In genomic region chr17:44198721-44199552, GRCh38 we compare ENCODE assay signal across 8 cellular contexts. TPM values are rescaled to one million over a fixed set of nuclear protein-coding genes. Genes with fewer than 3 reads are reported as not detected.
A peak's percentile ranks its signal among the peaks of the same experiment; 100 is the strongest.
DNase-seq lines count a peak whose midpoint lies in the region; ATAC-seq, FAIRE-seq and TF ChIP-seq lines count a peak whose summit lies in the region.

No MANE protein-coding gene starts in this region.

- H3K27ac Mint-ChIP-seq in Calu3 (ENCODE audit: unreplicated experiment), result peak overlapping the region; percentile 67

- no peaks in the 10 kb centered on the region for H3K9me3 Mint-ChIP-seq in Calu3 (ENCODE audit: low read depth, unreplicated experiment)

- H3K27me3 Mint-ChIP-seq in Calu3 (ENCODE audit: unreplicated experiment), result no peaks in the 10 kb centered on the region

- H3K4me3 ChIP-seq in HUES48 (ENCODE audit: low read depth, low read length) (peak overlapping the region; percentile 92), K562 (peak overlapping the region; percentile 79), iPS-11a (ENCODE audit: low read depth, low read length) (peak overlapping the region; percentile 81), gastrocnemius medialis (peak overlapping the region; percentile 82 to 96 (median 86))

- H2AFZ ChIP-seq in K562 (ENCODE audit: low read depth, low read length), result peak overlapping the region; percentile 42

- POLR2A ChIA-PET in K562 (lab: Yijun Ruan, JAX), result interaction anchor here (0.6 to 2.4 kb wide), 7 partner anchors 10 to 191 kb away, joined by 3 to 14 read pairs (median 5); partner anchors contain the start of genes ITGA2B and TMUB2

- H3K9me1 ChIP-seq in K562 (ENCODE audit: control insufficient read depth, insufficient read depth, low read length), result no peaks in the 10 kb centered on the region

- H3K4me2 ChIP-seq in K562 (ENCODE audit: insufficient read depth, low read length), result peak overlapping the region; percentile 91

- ATAC-seq in GM21381 (IDR thresholded peaks at IDR 0.05; ENCODE audit: unreplicated experiment) (peak; percentile 22), K562 (peak; percentile 22), gastrocnemius medialis (peak; percentile 46 to 53)

- CTCF ChIA-PET in Calu3 (lab: Charles Lee), result interaction anchor here (0.6 to 1.9 kb wide), 5 partner anchors 12 to 237 kb away, joined by 3 to 10 read pairs (median 4); partner anchors contain the start of genes GRN and TMUB2
- CTCF ChIA-PET in K562 (lab: Yijun Ruan, JAX; ENCODE audit: low intra/inter-chr PET ratio), result interaction anchor here (1.1 kb wide), 1 partner anchor 11 kb away, joined by 3 read pairs; no protein-coding TSS in a partner anchor

- BruUV-seq in Calu3 (replicated peaks; lab: Mats Ljungman, UMichigan) (no TSS peak), K562 (replicated peaks; lab: Mats Ljungman, UMichigan) (no TSS peak)

- H3K4me3 Mint-ChIP-seq in Calu3 (ENCODE audit: low read depth, unreplicated experiment), result peak overlapping the region; percentile 90

- WGBS in K562 (ENCODE audit: insufficient coverage, low coverage, missing lambda C conversion rate), result 2% methylated on average over 9 of the region's 68 CpGs

- TF ChIP-seq POLR2A in K562 (conservative IDR thresholded peaks at IDR 0.05) (0 out of 2 replicates have a peak, but pooled peaks have one; percentile 17), gastrocnemius medialis (IDR thresholded peaks at IDR 0.05) (peak in 1 of 2 donors; percentile 19)

- peaks cover 36% of the 10 kb centered on the region for H3K4me1 Mint-ChIP-seq in Calu3 (ENCODE audit: low read depth, unreplicated experiment)

- TF ChIP-seq CTCF in Calu3 (IDR thresholded peaks at IDR 0.05; ENCODE audit: unreplicated experiment) (no peak), K562 (IDR thresholded peaks at IDR 0.05 in 2 of 3, conservative IDR thresholded peaks at IDR 0.05 in 1 of 3; ENCODE audit: insufficient read depth in 2 of 3, low read depth in 1 of 3, low read length in 3 of 3) (no peak), gastrocnemius medialis (IDR thresholded peaks at IDR 0.05 in 4 of 5, conservative IDR thresholded peaks at IDR 0.05 in 1 of 5) (no peak)

- H3K36me3 Mint-ChIP-seq in Calu3 (ENCODE audit: insufficient read depth, unreplicated experiment), result peaks cover 69% of the 10 kb centered on the region

- H3K27me3 ChIP-seq in HUES48 (ENCODE audit: control insufficient read depth, insufficient read depth, low read length) (no peaks in the 10 kb centered on the region), K562 (ENCODE audit: control insufficient read depth in 2 of 2, insufficient read depth in 2 of 2, low read length in 2 of 2) (no peaks in the 10 kb centered on the region), gastrocnemius medialis (no peaks in the 10 kb centered on the region)

- intact Hi-C loops in Calu3 (cut with micrococcal nuclease; ENCODE audit: unreplicated experiment) (loop anchor here (2.0 kb wide), 1 partner anchor 132 kb away; no protein-coding TSS in a partner anchor), K562 (cut with micrococcal nuclease) (loop anchor here (1.0 kb wide), 1 partner anchor 146 kb away; the partner anchor contains the start of gene GRN), gastrocnemius medialis (cut with DNase I; ENCODE audit: low total_unique reads) (no loop called here)

- in situ Hi-C loops in K562 (cut with MboI) (no loop called here), gastrocnemius medialis (cut with MboI; ENCODE audit: low sequenced_read_pairs in 4 of 4) (no loop called here)

- H3K36me3 ChIP-seq in HUES48 (ENCODE audit: control insufficient read depth, insufficient read depth, low read length) (peaks cover 36% of the 10 kb centered on the region), K562 (ENCODE audit: control insufficient read depth, insufficient read depth, low read length) (peaks cover 39% of the 10 kb centered on the region; the same call in 2 of the 3 replicates), gastrocnemius medialis (peaks cover 0 to 33% of the 10 kb centered on the region in 2 donors)

- H3K4me1 ChIP-seq in HUES48 (ENCODE audit: control insufficient read depth, insufficient read depth, low read length) (peaks cover 9% of the 10 kb centered on the region), K562 (replicated peaks in 1 of 2; ENCODE audit: control insufficient read depth in 2 of 2, insufficient read depth in 2 of 2, low read length in 2 of 2) (peaks cover 27 to 38% of the 10 kb centered on the region in 2 experiments), gastrocnemius medialis (peaks cover 9 to 15% of the 10 kb centered on the region in 2 donors)

- no peak for TF ChIP-seq RAD21 in K562 (CRISPR knock-in tag; conservative IDR thresholded peaks at IDR 0.05 in 1 of 2, IDR thresholded peaks at IDR 0.05 in 1 of 2)

- H3K79me2 ChIP-seq in K562 (ENCODE audit: control insufficient read depth, insufficient read depth, low read length), result peaks cover 24% of the 10 kb centered on the region

- no peak for TF ChIP-seq EP300 in K562 (IDR thresholded peaks at IDR 0.05; ENCODE audit: low read length)

- peak overlapping the region; percentile 93 for H3K27ac ChIP-seq in HUES48 (ENCODE audit: low read depth, low read length)
- peak overlapping the region; percentile 91 for H3K27ac ChIP-seq in K562 (ENCODE audit: extremely low read depth, low read depth, low read length)
- peak overlapping the region; percentile 94 to 98 (median 95) for H3K27ac ChIP-seq in gastrocnemius medialis

- FAIRE-seq in K562 (lab: Jason Lieb, UNC), result no peak

- no peaks in the 10 kb centered on the region; the same call in 1 of the 2 replicates for H4K20me1 ChIP-seq in K562 (replicated peaks; ENCODE audit: control insufficient read depth, insufficient read depth, low read length)

- peak overlapping the region; percentile 70 for H3K9ac ChIP-seq in HUES48 (ENCODE audit: low read depth, low read length)
- peak overlapping the region; percentile 90 to 97 for H3K9ac ChIP-seq in K562 (ENCODE audit: insufficient read depth in 1 of 2, low read depth in 2 of 2, low read length in 2 of 2)

- no peaks in the 10 kb centered on the region for H3K9me3 ChIP-seq in HUES48 (ENCODE audit: control insufficient read depth, insufficient read depth, low read length)
- H3K9me3 ChIP-seq in K562 (replicated peaks; ENCODE audit: control insufficient read depth, insufficient read depth, low read depth, low read length), result no peaks in the 10 kb centered on the region
- no peaks in the 10 kb centered on the region for H3K9me3 ChIP-seq in gastrocnemius medialis

- DNase-seq in Calu3, result peak; percentile 75
- peak; percentile 49 for DNase-seq in T-helper 9 cell
- peak; percentile 69 to 95 (median 92) for DNase-seq in K562 (ENCODE audit: extremely low read depth in 1 of 4, low spot score in 3 of 4)
- DNase-seq in gastrocnemius medialis, result peak; percentile 38 to 46
- DNase-seq in GF-D8 (lab: John Stamatoyannopoulos, UW), result no peak

RNA-seq across cellular contexts. Expression of gene ATXN7L3, which starts 0.7 kb away (rescaled TPM):
- total RNA-seq in Calu3 (2022) (93.1 and 112 TPM in 2 replicates), K562 (2014; rRNA removed) (37.9 and 39.0 TPM in 2 replicates), K562 (2014; rRNA removed; fragmentation: Illumina TruSeq; extraction: Trizol) (22.7 and 23.9 TPM in 2 replicates), K562 (2015; rRNA removed; fragmentation: Illumina TruSeq; extraction: Trizol) (30.5 and 30.9 TPM in 2 replicates), K562 (2021) (56.4 and 66.1 TPM in 2 replicates), gastrocnemius medialis (10 to 100 TPM; 39.3 to 46.0 (median 40.6) TPM)
- total RNA-seq in K562 (2011; cell fraction: chromatin; rRNA removed; ENCODE audit: low replicate concordance), result 51.6 and 129 TPM in 2 replicates
- 62.6 and 75.4 TPM in 2 replicates for total RNA-seq in K562 (2011; cell fraction: nucleolus; rRNA removed)
- 53.1 and 57.1 TPM in 2 replicates for total RNA-seq in K562 (2011; cell fraction: nucleoplasm; rRNA removed)
- polyA plus RNA-seq in K562 (2011; rRNA removed) (31.5 and 33.2 TPM in 2 replicates), K562 (2014; fragmentation: Illumina TruSeq; extraction: Trizol) (39.1 and 39.4 TPM in 2 replicates), K562 (2014; fragmentation: Nextera tagmentation; extraction: Ambion mirVana) (under 1 TPM; 0.62 to 0.90 TPM), K562 (2014; rRNA removed) (34.9 and 45.5 TPM in 2 replicates)
- polyA plus RNA-seq in K562 (2011; cell fraction: cytosol; rRNA removed), result 36.0 and 37.1 TPM in 2 replicates
- polyA plus RNA-seq in K562 (2011; cell fraction: nucleus; rRNA removed), result 79.2 and 91.4 TPM in 2 replicates
- 32.1 and 40.8 TPM in 2 replicates for polyA plus RNA-seq in K562 (2012)
- polyA minus RNA-seq in K562 (2011; rRNA and poly(A)+ RNA removed), result 42.8 and 44.3 TPM in 2 replicates
- 17.8 and 23.8 TPM in 2 replicates for polyA minus RNA-seq in K562 (2011; cell fraction: cytosol; rRNA and poly(A)+ RNA removed)
- 35.0 and 46.0 TPM in 2 replicates for polyA minus RNA-seq in K562 (2011; cell fraction: nucleus; rRNA and poly(A)+ RNA removed)

RNA-seq across cellular contexts. Expression of gene TMUB2, which starts 12.2 kb away (rescaled TPM):
- total RNA-seq in Calu3 (2022) (56.0 and 58.8 TPM in 2 replicates), K562 (2014; rRNA removed) (16.3 and 25.4 TPM in 2 replicates), K562 (2014; rRNA removed; fragmentation: Illumina TruSeq; extraction: Trizol) (8.4 and 9.7 TPM in 2 replicates), K562 (2015; rRNA removed; fragmentation: Illumina TruSeq; extraction: Trizol) (15.6 and 15.8 TPM in 2 replicates), K562 (2021) (20.3 and 21.1 TPM in 2 replicates), gastrocnemius medialis (10 to 100 TPM; 25.6 to 34.7 (median 27.4) TPM)
- total RNA-seq in K562 (2011; cell fraction: chromatin; rRNA removed; ENCODE audit: low replicate concordance), result 38.1 and 99.8 TPM in 2 replicates
- 73.8 and 91.2 TPM in 2 replicates for total RNA-seq in K562 (2011; cell fraction: nucleolus; rRNA removed)
- total RNA-seq in K562 (2011; cell fraction: nucleoplasm; rRNA removed), result 60.6 and 66.9 TPM in 2 replicates
- polyA plus RNA-seq in K562 (2011; rRNA removed) (24.1 and 29.5 TPM in 2 replicates), K562 (2014; fragmentation: Illumina TruSeq; extraction: Trizol) (24.0 and 26.8 TPM in 2 replicates), K562 (2014; fragmentation: Nextera tagmentation; extraction: Ambion mirVana) (1 to 10 TPM; 4.1 to 6.2 TPM), K562 (2014; rRNA removed) (27.3 and 29.8 TPM in 2 replicates)
- 31.6 and 38.9 TPM in 2 replicates for polyA plus RNA-seq in K562 (2011; cell fraction: cytosol; rRNA removed)
- 115 and 122 TPM in 2 replicates for polyA plus RNA-seq in K562 (2011; cell fraction: nucleus; rRNA removed)
- polyA plus RNA-seq in K562 (2012), result 20.3 and 28.3 TPM in 2 replicates
- polyA minus RNA-seq in K562 (2011; rRNA and poly(A)+ RNA removed), result 10.3 and 12.0 TPM in 2 replicates
- 7.9 and 10.4 TPM in 2 replicates for polyA minus RNA-seq in K562 (2011; cell fraction: cytosol; rRNA and poly(A)+ RNA removed)
- polyA minus RNA-seq in K562 (2011; cell fraction: nucleus; rRNA and poly(A)+ RNA removed), result 13.3 and 18.0 TPM in 2 replicates

RNA-seq across cellular contexts. Expression of gene UBTF, which starts 20.5 kb away (rescaled TPM):
- 92.1 and 94.2 TPM in 2 replicates for total RNA-seq in Calu3 (2022)
- 89.5 and 158 TPM in 2 replicates for total RNA-seq in K562 (2011; cell fraction: chromatin; rRNA removed; ENCODE audit: low replicate concordance)
- 66.7 and 67.4 TPM in 2 replicates for total RNA-seq in K562 (2011; cell fraction: nucleolus; rRNA removed)
- 88.9 and 94.8 TPM in 2 replicates for total RNA-seq in K562 (2011; cell fraction: nucleoplasm; rRNA removed)
- total RNA-seq in K562 (2014; rRNA removed), result 107 and 113 TPM in 2 replicates
- total RNA-seq in K562 (2014; rRNA removed; fragmentation: Illumina TruSeq; extraction: Trizol), result 50.3 and 53.8 TPM in 2 replicates
- total RNA-seq in K562 (2015; rRNA removed; fragmentation: Illumina TruSeq; extraction: Trizol), result 85.8 and 86.3 TPM in 2 replicates
- 90.1 and 93.9 TPM in 2 replicates for total RNA-seq in K562 (2021)
- 28.5 and 31.4 TPM in 2 replicates for polyA plus RNA-seq in K562 (2011; rRNA removed)
- 15.1 and 15.4 TPM in 2 replicates for polyA plus RNA-seq in K562 (2011; cell fraction: cytosol; rRNA removed)
- 56.9 and 86.7 TPM in 2 replicates for polyA plus RNA-seq in K562 (2011; cell fraction: nucleus; rRNA removed)
- 61.3 and 68.3 TPM in 2 replicates for polyA plus RNA-seq in K562 (2012)
- 96.5 and 110 TPM in 2 replicates for polyA plus RNA-seq in K562 (2014; fragmentation: Illumina TruSeq; extraction: Trizol)
- 1 to 10 TPM; 1.2 to 1.5 TPM for polyA plus RNA-seq in K562 (2014; fragmentation: Nextera tagmentation; extraction: Ambion mirVana)
- 75.8 and 83.6 TPM in 2 replicates for polyA plus RNA-seq in K562 (2014; rRNA removed)
- polyA minus RNA-seq in K562 (2011; rRNA and poly(A)+ RNA removed), result 30.2 and 35.1 TPM in 2 replicates
- 21.8 and 22.2 TPM in 2 replicates for polyA minus RNA-seq in K562 (2011; cell fraction: cytosol; rRNA and poly(A)+ RNA removed)
- polyA minus RNA-seq in K562 (2011; cell fraction: nucleus; rRNA and poly(A)+ RNA removed), result 34.5 and 53.5 TPM in 2 replicates
- total RNA-seq in gastrocnemius medialis, result 10 to 100 TPM; 36.2 to 64.3 (median 46.0) TPM

RNA-seq across cellular contexts. Expression of gene ASB16, which starts 28.4 kb away (rescaled TPM):
- 0.19 TPM in 1 of 2 replicates, not detected in the other for total RNA-seq in Calu3 (2022)
- total RNA-seq in K562 (2011; cell fraction: chromatin; rRNA removed; ENCODE audit: low replicate concordance), result 0.44 TPM in 1 of 2 replicates, not detected in the other
- total RNA-seq in K562 (2011; cell fraction: nucleolus; rRNA removed), result 0.33 and 0.39 TPM in 2 replicates
- 0.31 TPM in 1 of 2 replicates, not detected in the other for total RNA-seq in K562 (2011; cell fraction: nucleoplasm; rRNA removed)
- not detected in 2 replicates for total RNA-seq in K562 (2014; rRNA removed)
- total RNA-seq in K562 (2014; rRNA removed; fragmentation: Illumina TruSeq; extraction: Trizol), result not detected in 2 replicates
- total RNA-seq in K562 (2015; rRNA removed; fragmentation: Illumina TruSeq; extraction: Trizol), result not detected in 2 replicates
- total RNA-seq in K562 (2021), result not detected in 2 replicates
- polyA plus RNA-seq in K562 (2011; rRNA removed), result 0.07 and 0.14 TPM in 2 replicates
- 0.03 and 0.04 TPM in 2 replicates for polyA plus RNA-seq in K562 (2011; cell fraction: cytosol; rRNA removed)
- 0.07 and 0.24 TPM in 2 replicates for polyA plus RNA-seq in K562 (2011; cell fraction: nucleus; rRNA removed)
- 1.0 and 1.8 TPM in 2 replicates for polyA plus RNA-seq in K562 (2012)
- polyA plus RNA-seq in K562 (2014; fragmentation: Illumina TruSeq; extraction: Trizol), result not detected in 2 replicates
- polyA plus RNA-seq in K562 (2014; fragmentation: Nextera tagmentation; extraction: Ambion mirVana), result under 1 TPM in 1 of 2 experiments, not detected in 1; 0.03 TPM
- 0.23 TPM in 1 of 2 replicates, not detected in the other for polyA plus RNA-seq in K562 (2014; rRNA removed)
- polyA minus RNA-seq in K562 (2011; rRNA and poly(A)+ RNA removed), result not detected in 2 replicates
- not detected in 2 replicates for polyA minus RNA-seq in K562 (2011; cell fraction: cytosol; rRNA and poly(A)+ RNA removed)
- polyA minus RNA-seq in K562 (2011; cell fraction: nucleus; rRNA and poly(A)+ RNA removed), result not detected in 2 replicates
- total RNA-seq in gastrocnemius medialis, result 100 to 1,000 TPM in 1 of 4 donors, 10 to 100 TPM in 3; 13.2 to 134 (median 34.2) TPM

RNA-seq across cellular contexts. Expression of gene HROB, which starts 57.2 kb away (rescaled TPM):
- 24.4 and 24.8 TPM in 2 replicates for total RNA-seq in Calu3 (2022)
- 57.8 and 130 TPM in 2 replicates for total RNA-seq in K562 (2011; cell fraction: chromatin; rRNA removed; ENCODE audit: low replicate concordance)
- total RNA-seq in K562 (2011; cell fraction: nucleolus; rRNA removed), result 60.3 and 68.5 TPM in 2 replicates
- total RNA-seq in K562 (2011; cell fraction: nucleoplasm; rRNA removed), result 45.9 and 50.4 TPM in 2 replicates
- total RNA-seq in K562 (2014; rRNA removed), result 10.4 and 15.0 TPM in 2 replicates
- total RNA-seq in K562 (2014; rRNA removed; fragmentation: Illumina TruSeq; extraction: Trizol), result 7.1 and 9.3 TPM in 2 replicates
- 9.6 and 9.8 TPM in 2 replicates for total RNA-seq in K562 (2015; rRNA removed; fragmentation: Illumina TruSeq; extraction: Trizol)
- 17.5 and 20.1 TPM in 2 replicates for total RNA-seq in K562 (2021)
- polyA plus RNA-seq in K562 (2011; rRNA removed), result 11.9 and 25.9 TPM in 2 replicates
- polyA plus RNA-seq in K562 (2011; cell fraction: cytosol; rRNA removed), result 22.0 and 24.6 TPM in 2 replicates
- polyA plus RNA-seq in K562 (2011; cell fraction: nucleus; rRNA removed), result 34.5 and 44.9 TPM in 2 replicates
- polyA plus RNA-seq in K562 (2012), result 11.8 and 18.1 TPM in 2 replicates
- polyA plus RNA-seq in K562 (2014; fragmentation: Illumina TruSeq; extraction: Trizol), result 18.9 and 19.5 TPM in 2 replicates
- 1 to 10 TPM; 6.6 to 6.7 TPM for polyA plus RNA-seq in K562 (2014; fragmentation: Nextera tagmentation; extraction: Ambion mirVana)
- polyA plus RNA-seq in K562 (2014; rRNA removed), result 10.6 and 13.5 TPM in 2 replicates
- 21.5 and 22.0 TPM in 2 replicates for polyA minus RNA-seq in K562 (2011; rRNA and poly(A)+ RNA removed)
- 15.9 and 16.5 TPM in 2 replicates for polyA minus RNA-seq in K562 (2011; cell fraction: cytosol; rRNA and poly(A)+ RNA removed)
- polyA minus RNA-seq in K562 (2011; cell fraction: nucleus; rRNA and poly(A)+ RNA removed), result 10.0 and 13.3 TPM in 2 replicates
- total RNA-seq in gastrocnemius medialis, result 1 to 10 TPM in 3 of 4 donors, under 1 TPM in 1; 0.97 to 7.4 (median 1.9) TPM
